Comparison of ENCODE assay signal across 10 cellular contexts in the genomic region with DNA sequence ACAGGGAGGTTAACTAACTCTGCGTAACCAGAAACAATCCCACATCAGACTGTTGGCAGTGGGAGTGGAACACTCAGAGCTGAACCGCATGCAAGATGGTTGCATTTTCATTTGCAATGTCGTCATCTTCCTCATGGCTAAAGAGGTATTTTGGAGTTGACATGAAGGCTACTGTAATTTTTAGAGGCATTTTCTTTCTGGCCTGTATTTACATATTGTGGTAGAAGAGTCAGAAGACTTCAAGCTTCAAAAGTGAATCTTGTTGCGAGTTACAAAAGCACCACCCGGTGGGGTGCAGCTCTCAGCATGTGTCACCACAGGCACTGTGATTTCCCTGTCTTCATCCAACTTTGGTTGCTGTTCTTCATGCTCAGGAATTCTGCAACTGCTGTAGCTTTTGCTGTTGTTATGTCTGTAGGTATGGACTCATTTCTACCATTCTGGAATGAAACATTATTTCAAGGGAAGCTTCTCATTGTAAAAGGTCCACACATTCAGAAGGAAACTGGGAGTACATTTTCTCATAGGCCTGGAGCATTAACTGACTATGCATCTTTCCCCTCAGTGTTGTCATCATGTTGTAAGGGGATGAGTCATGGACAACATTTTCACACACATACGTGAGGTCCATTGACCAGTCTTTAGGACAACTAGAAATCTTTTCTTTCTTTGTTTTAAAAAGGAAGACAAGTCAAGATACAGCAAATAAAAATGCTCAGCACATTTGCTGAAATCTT. TPM values are rescaled to one million over a fixed set of nuclear protein-coding genes. Genes with fewer than 3 reads are reported as not detected.
DNase-seq lines count a peak whose midpoint lies in the region; ATAC-seq and TF ChIP-seq lines count a peak whose summit lies in the region.
"Had no signal": no experiment of that assay in that cellular context is flagged by ENCODE, and none has a peak within 500 bp of the region (broad histone marks: within the 10 kb centered on the region; RNA-seq: fewer than 3 reads in every experiment).

No MANE protein-coding gene starts in this region.

- no peaks in the 10 kb centered on the region for H3K4me1 Mint-ChIP-seq in activated CD8-positive, alpha-beta T cell treated with anti-CD3 and anti-CD28 coated beads for 36 hours (ENCODE audit: low read depth)
- no peaks in the 10 kb centered on the region for H3K4me1 Mint-ChIP-seq in activated T-cell treated with anti-CD3 and anti-CD28 coated beads, Interleukin-2, amount 50 U/mL, for 4 hours (ENCODE audit: low read depth)
- H3K4me1 Mint-ChIP-seq: IgD-negative memory B cell had no signal

- ATAC-seq in GM19351 (IDR thresholded peaks at IDR 0.05; ENCODE audit: unreplicated experiment) (peak; percentile 62), HG03520 (IDR thresholded peaks at IDR 0.05; ENCODE audit: unreplicated experiment) (peak; percentile 63)
- ATAC-seq in activated CD8-positive, alpha-beta T cell treated with anti-CD3 and anti-CD28 coated beads for 36 hours, result no peak
- no peak for ATAC-seq in activated T-cell treated with anti-CD3 and anti-CD28 coated beads, Interleukin-2, amount 50 U/mL, for 4 hours

- peak overlapping the region; percentile 47 for H3K27ac ChIP-seq in osteoblast (ENCODE audit: low read depth, low read length)

- peaks cover 9% of the 10 kb centered on the region for H3K4me1 ChIP-seq in osteoblast (ENCODE audit: insufficient read depth, low read length)

- H3K9me3 Mint-ChIP-seq in activated CD8-positive, alpha-beta T cell treated with anti-CD3 and anti-CD28 coated beads for 36 hours, result no peaks in the 10 kb centered on the region
- H3K9me3 Mint-ChIP-seq in activated T-cell treated with anti-CD3 and anti-CD28 coated beads, Interleukin-2, amount 50 U/mL, for 4 hours, result no peaks in the 10 kb centered on the region

- intact Hi-C loops in activated CD8-positive, alpha-beta T cell treated with anti-CD3 and anti-CD28 coated beads for 36 hours (cut with micrococcal nuclease), result no loop called here

- H3K9me3 ChIP-seq in osteoblast (ENCODE audit: low read depth, low read length), result no peaks in the 10 kb centered on the region

- H3K36me3 Mint-ChIP-seq in activated CD8-positive, alpha-beta T cell treated with anti-CD3 and anti-CD28 coated beads for 36 hours (ENCODE audit: low read depth), result no peaks in the 10 kb centered on the region
- no peaks in the 10 kb centered on the region for H3K36me3 Mint-ChIP-seq in activated T-cell treated with anti-CD3 and anti-CD28 coated beads, Interleukin-2, amount 50 U/mL, for 4 hours (ENCODE audit: insufficient read depth)
- H3K36me3 Mint-ChIP-seq: IgD-negative memory B cell had no signal

- peaks cover 5% of the 10 kb centered on the region for H3K27me3 Mint-ChIP-seq in activated CD8-positive, alpha-beta T cell treated with anti-CD3 and anti-CD28 coated beads for 36 hours
- peaks cover 6% of the 10 kb centered on the region for H3K27me3 Mint-ChIP-seq in activated T-cell treated with anti-CD3 and anti-CD28 coated beads, Interleukin-2, amount 50 U/mL, for 4 hours (ENCODE audit: low read depth)
- H3K27me3 Mint-ChIP-seq: IgD-negative memory B cell had no signal

- H2AFZ ChIP-seq in osteoblast (ENCODE audit: low read length), result no peak overlapping the region

- no peak for TF ChIP-seq CTCF in osteoblast (IDR thresholded peaks at IDR 0.05; ENCODE audit: extremely low read depth, low read depth, low read length)
- TF ChIP-seq CTCF in activated CD8-positive, alpha-beta T cell treated with anti-CD3 and anti-CD28 coated beads for 36 hours (IDR thresholded peaks at IDR 0.05), result no peak

- H3K79me2 ChIP-seq in osteoblast (ENCODE audit: insufficient read depth, low read length), result no peaks in the 10 kb centered on the region

- no peak overlapping the region for H3K27ac Mint-ChIP-seq in activated CD8-positive, alpha-beta T cell treated with anti-CD3 and anti-CD28 coated beads for 36 hours
- H3K27ac Mint-ChIP-seq: IgD-negative memory B cell had no signal

- H3K27me3 ChIP-seq in osteoblast (ENCODE audit: insufficient read depth, low read length), result peaks cover 7% of the 10 kb centered on the region

- POLR2A ChIA-PET in activated CD8-positive, alpha-beta T cell treated with anti-CD3 and anti-CD28 coated beads for 36 hours (lab: Charles Lee), result no interaction called here

- CTCF ChIA-PET in activated CD8-positive, alpha-beta T cell treated with anti-CD3 and anti-CD28 coated beads for 36 hours (lab: Charles Lee), result no interaction called here

- DNase-seq in astrocyte of the hippocampus (ENCODE audit: low read depth, low spot score), result peak; percentile 48
- DNase-seq in osteoblast (ENCODE audit: insufficient read length, low spot score, missing footprints), result no peak
- DNase-seq in NCI-H187 treated with DMSO at 0.1 percent for 48 hours (lab: John Stamatoyannopoulos, UW), result no peak
- no peak for DNase-seq in NCI-H748 treated with DMSO at 0.1 percent for 48 hours (lab: John Stamatoyannopoulos, UW)
- no peak for DNase-seq in activated CD8-positive, alpha-beta T cell treated with anti-CD3 and anti-CD28 coated beads for 36 hours
- no peak for DNase-seq in activated T-cell treated with anti-CD3 and anti-CD28 coated beads, Interleukin-2, amount 50 U/mL, for 4 hours
- DNase-seq: activated T-cell treated with anti-CD3 and anti-CD28 coated beads, Interleukin-2, amount 50 U/mL, for 48 hours had no signal

- H3K4me2 ChIP-seq in osteoblast (ENCODE audit: insufficient read depth, low read length), result no peak overlapping the region

- H3K4me3 ChIP-seq in osteoblast (ENCODE audit: insufficient read depth, low read length), result no peak overlapping the region

- H3K4me3 Mint-ChIP-seq in activated CD8-positive, alpha-beta T cell treated with anti-CD3 and anti-CD28 coated beads for 36 hours, result no peak overlapping the region
- no peak overlapping the region for H3K4me3 Mint-ChIP-seq in activated T-cell treated with anti-CD3 and anti-CD28 coated beads, Interleukin-2, amount 50 U/mL, for 4 hours
- H3K4me3 Mint-ChIP-seq: IgD-negative memory B cell had no signal

- no peaks in the 10 kb centered on the region for H3K36me3 ChIP-seq in osteoblast (ENCODE audit: insufficient read depth, low read length)

- no peaks in the 10 kb centered on the region for H4K20me1 ChIP-seq in osteoblast (ENCODE audit: insufficient read depth, low read length)

RNA-seq across cellular contexts. Expression of gene GDNF, which starts 35.4 kb away (rescaled TPM):
- total RNA-seq in osteoblast, result 5.0 and 6.2 TPM in 2 replicates
- not detected for total RNA-seq in activated CD8-positive, alpha-beta T cell treated with anti-CD3 and anti-CD28 coated beads for 36 hours
- total RNA-seq in activated T-cell treated with anti-CD3 and anti-CD28 coated beads, Interleukin-2, amount 50 U/mL, for 4 hours, result not detected

Comparison
In these comparisons a context has a peak if more than half of its experiments do, and no peak if none do; other contexts are left out.
1. ATAC-seq: peak in GM19351 (single experiment) and HG03520 (single experiment); none in activated CD8-positive, alpha-beta T cell treated with anti-CD3 and anti-CD28 coated beads for 36 hours (single experiment) and activated T-cell treated with anti-CD3 and anti-CD28 coated beads, Interleukin-2, amount 50 U/mL, for 4 hours (0 of 2).